ENCODE assay signal across 8 cellular contexts in the genomic region with DNA sequence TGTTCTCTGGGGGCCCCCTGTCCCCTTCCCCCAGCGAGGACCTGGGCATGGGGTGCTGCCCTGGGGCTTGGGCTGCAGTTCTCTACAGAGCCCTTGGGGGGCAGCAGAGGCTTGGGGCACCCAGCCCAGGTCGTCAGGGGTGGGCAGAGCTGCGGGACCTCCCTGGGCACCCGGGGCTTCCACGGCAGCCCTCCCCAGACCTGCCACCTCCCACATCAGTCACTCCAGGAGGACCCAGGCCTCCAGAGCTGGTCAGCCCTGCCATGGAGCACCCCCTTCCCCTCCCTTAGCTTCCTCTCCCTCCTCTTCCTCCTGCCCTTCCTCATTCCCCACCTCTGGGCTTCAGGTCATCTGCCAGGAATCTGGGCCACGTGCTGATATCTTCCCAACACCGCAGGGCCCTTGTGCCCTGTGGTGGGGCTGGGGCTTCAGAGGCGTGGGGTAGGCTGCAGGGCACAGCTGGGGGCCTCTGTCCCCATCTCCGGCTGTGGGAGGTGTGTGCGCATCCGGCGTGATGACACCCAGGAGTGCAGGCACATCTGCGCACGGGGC. TPM values are rescaled to one million over a fixed set of nuclear protein-coding genes. Genes with fewer than 3 reads are reported as not detected.
DNase-seq lines count a peak whose midpoint lies in the region; ATAC-seq and TF ChIP-seq lines count a peak whose summit lies in the region.

No MANE protein-coding gene starts in this region.

- ATAC-seq in naive thymus-derived CD8-positive, alpha-beta T cell, result peak; percentile 61 to 65
- ATAC-seq in GM19397 (IDR thresholded peaks at IDR 0.05; ENCODE audit: unreplicated experiment), result no peak

- peak overlapping the region in 8 of 10 donors; percentile 26 to 75 (median 60) for H3K4me3 Mint-ChIP-seq in naive thymus-derived CD8-positive, alpha-beta T cell
- H3K4me3 Mint-ChIP-seq in type B pancreatic cell, result peak overlapping the region; percentile 68

- H3K4me1 Mint-ChIP-seq in naive thymus-derived CD8-positive, alpha-beta T cell, result peaks cover 7 to 29% (median 21%) of the 10 kb centered on the region in 4 donors
- peaks cover 9% of the 10 kb centered on the region for H3K4me1 Mint-ChIP-seq in type B pancreatic cell (ENCODE audit: unreplicated experiment)

- POLR2A ChIA-PET in naive thymus-derived CD8-positive, alpha-beta T cell (lab: Charles Lee), result interaction anchor here (0.9 to 1.7 kb wide), 5 partner anchors 11 to 203 kb away, joined by 3 to 6 read pairs (median 5); partner anchors contain the start of gene PNPLA2

- peak overlapping the region in 1 of 10 donors; percentile 67 for H3K27ac Mint-ChIP-seq in naive thymus-derived CD8-positive, alpha-beta T cell
- no peak overlapping the region for H3K27ac Mint-ChIP-seq in type B pancreatic cell

- DNase-seq in COLO668 (lab: John Stamatoyannopoulos, UW; ENCODE audit: unreplicated experiment), result peak; percentile 17
- DNase-seq in HuH-7.5 (ENCODE audit: low spot score), result peak; percentile 94
- DNase-seq in activated CD4-positive, alpha-beta T cell treated with anti-CD3 and anti-CD28 coated beads, Interleukin-2, amount 50 U/mL, for 48 hours, result peak; percentile 70 to 75
- peak; percentile 48 for DNase-seq in effector CD8-positive, alpha-beta T cell (lab: John Stamatoyannopoulos, UW)
- DNase-seq in naive thymus-derived CD8-positive, alpha-beta T cell, result peak; percentile 39 to 81 (median 67)
- no peak for DNase-seq in type B pancreatic cell (ENCODE audit: extremely low spot score, unreplicated experiment)
- DNase-seq in SHP77 (lab: John Stamatoyannopoulos, UW), result no peak

- TF ChIP-seq CTCF in type B pancreatic cell (conservative IDR thresholded peaks at IDR 0.05), result peak; percentile 79

- H3K27me3 Mint-ChIP-seq in naive thymus-derived CD8-positive, alpha-beta T cell, result peaks cover 0 to 7% (median 0%) of the 10 kb centered on the region in 5 donors
- H3K27me3 Mint-ChIP-seq in type B pancreatic cell, result peaks cover 3% of the 10 kb centered on the region

- H3K9me3 Mint-ChIP-seq in naive thymus-derived CD8-positive, alpha-beta T cell, result no peaks in the 10 kb centered on the region
- no peaks in the 10 kb centered on the region for H3K9me3 Mint-ChIP-seq in type B pancreatic cell

- H3K36me3 Mint-ChIP-seq in naive thymus-derived CD8-positive, alpha-beta T cell, result no peaks in the 10 kb centered on the region
- no peaks in the 10 kb centered on the region for H3K36me3 Mint-ChIP-seq in type B pancreatic cell

RNA-seq across cellular contexts. Expression of gene TSPAN4, which starts 5.8 kb away (rescaled TPM):
- total RNA-seq in naive thymus-derived CD8-positive, alpha-beta T cell, result 1 to 10 TPM; 6.0 to 8.9 TPM
- 10 to 100 TPM in 1 of 3 donors, 1 to 10 TPM in 2; 7.2 to 12.8 (median 8.3) TPM for polyA plus RNA-seq in naive thymus-derived CD8-positive, alpha-beta T cell
- 12.8 and 43.2 TPM in 2 replicates for total RNA-seq in type B pancreatic cell (ENCODE audit: low replicate concordance)

RNA-seq across cellular contexts. Expression of gene POLR2L, which starts 6.1 kb away (rescaled TPM):
- total RNA-seq in naive thymus-derived CD8-positive, alpha-beta T cell, result 10 to 100 TPM; 50.3 to 50.6 TPM
- polyA plus RNA-seq in naive thymus-derived CD8-positive, alpha-beta T cell, result 100 to 1,000 TPM in 1 of 3 donors, 10 to 100 TPM in 2; 96.5 to 102 (median 99.7) TPM
- 106 and 134 TPM in 2 replicates for total RNA-seq in type B pancreatic cell (ENCODE audit: low replicate concordance)

RNA-seq across cellular contexts. Expression of gene CD151, which starts 15.7 kb away (rescaled TPM):
- 10 to 100 TPM; 20.8 to 24.3 TPM for total RNA-seq in naive thymus-derived CD8-positive, alpha-beta T cell
- 10 to 100 TPM in 2 of 3 donors, 1 to 10 TPM in 1; 9.4 to 11.2 (median 10.2) TPM for polyA plus RNA-seq in naive thymus-derived CD8-positive, alpha-beta T cell
- 126 and 128 TPM in 2 replicates for total RNA-seq in type B pancreatic cell (ENCODE audit: low replicate concordance)

RNA-seq across cellular contexts. Expression of gene CRACR2B, which starts 20.7 kb away (rescaled TPM):
- under 1 TPM; 0.60 to 0.85 TPM for total RNA-seq in naive thymus-derived CD8-positive, alpha-beta T cell
- under 1 TPM in 1 of 3 donors, not detected in 2; 0.18 TPM for polyA plus RNA-seq in naive thymus-derived CD8-positive, alpha-beta T cell
- total RNA-seq in type B pancreatic cell (ENCODE audit: low replicate concordance), result 10.3 and 19.3 TPM in 2 replicates

RNA-seq across cellular contexts. Expression of gene PNPLA2, which starts 29.7 kb away (rescaled TPM):
- total RNA-seq in naive thymus-derived CD8-positive, alpha-beta T cell, result 100 to 1,000 TPM; 248 to 251 TPM
- polyA plus RNA-seq in naive thymus-derived CD8-positive, alpha-beta T cell, result 10 to 100 TPM; 20.5 to 42.7 (median 31.5) TPM
- 47.8 and 55.6 TPM in 2 replicates for total RNA-seq in type B pancreatic cell (ENCODE audit: low replicate concordance)

Comparison
In these comparisons a context has a peak if more than half of its experiments do, and no peak if none do; other contexts are left out.
1. DNase-seq: peak in COLO668 (single experiment), HuH-7.5 (single experiment), activated CD4-positive, alpha-beta T cell treated with anti-CD3 and anti-CD28 coated beads, Interleukin-2, amount 50 U/mL, for 48 hours (2 of 2), effector CD8-positive, alpha-beta T cell (single experiment) and naive thymus-derived CD8-positive, alpha-beta T cell (10 of 10); none in type B pancreatic cell (single experiment) and SHP77 (0 of 2).